Comparison of ENCODE assay signal across 1 cellular context in genomic region chr22:24467340-24467739, GRCh38.
TF ChIP-seq lines count a peak whose summit lies in the region.

No MANE protein-coding gene starts in this region.

TF ChIP-seq in A549, 52 proteins besides CTCF, POLR2A, EP300 and RAD21 (continued from another document):
- TF ChIP-seq, protein P1, sequence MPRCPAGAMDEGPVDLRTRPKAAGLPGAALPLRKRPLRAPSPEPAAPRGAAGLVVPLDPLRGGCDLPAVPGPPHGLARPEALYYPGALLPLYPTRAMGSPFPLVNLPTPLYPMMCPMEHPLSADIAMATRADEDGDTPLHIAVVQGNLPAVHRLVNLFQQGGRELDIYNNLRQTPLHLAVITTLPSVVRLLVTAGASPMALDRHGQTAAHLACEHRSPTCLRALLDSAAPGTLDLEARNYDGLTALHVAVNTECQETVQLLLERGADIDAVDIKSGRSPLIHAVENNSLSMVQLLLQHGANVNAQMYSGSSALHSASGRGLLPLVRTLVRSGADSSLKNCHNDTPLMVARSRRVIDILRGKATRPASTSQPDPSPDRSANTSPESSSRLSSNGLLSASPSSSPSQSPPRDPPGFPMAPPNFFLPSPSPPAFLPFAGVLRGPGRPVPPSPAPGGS (IDR thresholded peaks at IDR 0.05) = no peak
- no peak for TF ChIP-seq JUNB (IDR thresholded peaks at IDR 0.05)
- no peak for TF ChIP-seq SMC3 (IDR thresholded peaks at IDR 0.05)
- TF ChIP-seq CHD4 (IDR thresholded peaks at IDR 0.05; ENCODE audit: borderline replicate concordance) = no peak
- TF ChIP-seq NR3C1 (IDR thresholded peaks at IDR 0.05) = no peak
- no peak for TF ChIP-seq HOXA7 (CRISPR knock-in tag; IDR thresholded peaks at IDR 0.05)
- TF ChIP-seq RARB (CRISPR knock-in tag; IDR thresholded peaks at IDR 0.05) = no peak
